26 cellular contexts compared by ENCODE assay signal in genomic region chr2:234279646-234280045, GRCh38.
A peak's percentile ranks its signal among the peaks of the same experiment; 100 is the strongest.
DNase-seq lines count a peak whose midpoint lies in the region; ATAC-seq and TF ChIP-seq lines count a peak whose summit lies in the region.
"Had no signal": no experiment of that assay in that cellular context is flagged by ENCODE, and none has a peak within 500 bp of the region (broad histone marks: within the 10 kb centered on the region; RNA-seq: fewer than 3 reads in every experiment).

No MANE protein-coding gene starts in this region.

- H3K9me3 Mint-ChIP-seq in activated T-cell treated with anti-CD3 and anti-CD28 coated beads, Interleukin-2, amount 50 U/mL, for 24 hours: peaks cover 13% of the 10 kb centered on the region
- peaks cover 45% of the 10 kb centered on the region for H3K9me3 Mint-ChIP-seq in activated T-helper 2 cell treated with anti-CD3 and anti-CD28 coated beads, Interferon-gamma antibody, Interleukin-2, Interleukin-4, amounts not matched to agents 10 μg/mL and 5 μg/mL and 100 μg/mL, durations not matched to agents 14 hours and 24 hours and 36 hours
- peaks cover 5% of the 10 kb centered on the region for H3K9me3 Mint-ChIP-seq in natural killer cell treated with Interleukin-12 subunit alpha and Interleukin-12 subunit beta and Interleukin-15 and Interleukin-18, amount 100 ng/mL, for 72 hours

- TF ChIP-seq POLR2A in testis (IDR thresholded peaks at IDR 0.05): no peak

- no peaks in the 10 kb centered on the region for H3K36me3 Mint-ChIP-seq in activated T-cell treated with anti-CD3 and anti-CD28 coated beads, Interleukin-2, amount 50 U/mL, for 24 hours (ENCODE audit: low read depth)
- H3K36me3 Mint-ChIP-seq in activated T-helper 2 cell treated with anti-CD3 and anti-CD28 coated beads, Interferon-gamma antibody, Interleukin-2, Interleukin-4, amounts not matched to agents 10 μg/mL and 5 μg/mL and 100 μg/mL, durations not matched to agents 14 hours and 24 hours and 36 hours (ENCODE audit: low read depth): peaks cover 56% of the 10 kb centered on the region
- peaks cover 19% of the 10 kb centered on the region for H3K36me3 Mint-ChIP-seq in natural killer cell treated with Interleukin-12 subunit alpha and Interleukin-12 subunit beta and Interleukin-15 and Interleukin-18, amount 100 ng/mL, for 72 hours

- H3K36me3 ChIP-seq in testis (ENCODE audit: low read depth, missing control alignments) (no peaks in the 10 kb centered on the region), MG63 (no peaks in the 10 kb centered on the region)
- H3K36me3 ChIP-seq: BE2C, vagina had no signal

- ATAC-seq in natural killer cell treated with Interleukin-12 subunit alpha and Interleukin-12 subunit beta and Interleukin-15 and Interleukin-18, amount 100 ng/mL, for 72 hours: no peak
- ATAC-seq: esophagus mucosa; foreskin keratinocyte; left cardiac atrium; stimulated activated naive B cell treated with anti-CD40 and anti-IgM and Interleukin-4, amounts not matched to agents 10 μg/mL and 1 μg/mL and 100 μg/mL, for 72 hours; WTC11 had no signal

- H3K4me1 Mint-ChIP-seq in activated T-cell treated with anti-CD3 and anti-CD28 coated beads, Interleukin-2, amount 50 U/mL, for 24 hours (ENCODE audit: low read depth): peaks cover 45% of the 10 kb centered on the region
- peaks cover 61% of the 10 kb centered on the region for H3K4me1 Mint-ChIP-seq in activated T-helper 2 cell treated with anti-CD3 and anti-CD28 coated beads, Interferon-gamma antibody, Interleukin-2, Interleukin-4, amounts not matched to agents 10 μg/mL and 5 μg/mL and 100 μg/mL, durations not matched to agents 14 hours and 24 hours and 36 hours (ENCODE audit: low read depth)
- peaks cover 56% of the 10 kb centered on the region in 2 donors for H3K4me1 Mint-ChIP-seq in natural killer cell treated with Interleukin-12 subunit alpha and Interleukin-12 subunit beta and Interleukin-15 and Interleukin-18, amount 100 ng/mL, for 72 hours (ENCODE audit: low read depth in 2 of 2)
- H3K4me1 Mint-ChIP-seq: WTC11 had no signal

- H3K4me1 ChIP-seq in testis: peaks cover 7% of the 10 kb centered on the region
- H3K4me1 ChIP-seq: BE2C, foreskin keratinocyte, vagina had no signal

- H3K4me3 Mint-ChIP-seq in activated T-cell treated with anti-CD3 and anti-CD28 coated beads, Interleukin-2, amount 50 U/mL, for 24 hours: no peak overlapping the region
- H3K4me3 Mint-ChIP-seq in activated T-helper 2 cell treated with anti-CD3 and anti-CD28 coated beads, Interferon-gamma antibody, Interleukin-2, Interleukin-4, amounts not matched to agents 10 μg/mL and 5 μg/mL and 100 μg/mL, durations not matched to agents 14 hours and 24 hours and 36 hours (ENCODE audit: low read depth): no peak overlapping the region
- peak overlapping the region; percentile 84 for H3K4me3 Mint-ChIP-seq in natural killer cell treated with Interleukin-12 subunit alpha and Interleukin-12 subunit beta and Interleukin-15 and Interleukin-18, amount 100 ng/mL, for 72 hours
- H3K4me3 Mint-ChIP-seq: stimulated activated naive B cell treated with anti-CD40 and anti-IgM and Interleukin-4, amounts not matched to agents 10 μg/mL and 1 μg/mL and 100 μg/mL, for 72 hours; WTC11 had no signal

- no peak for DNase-seq in activated T-cell treated with anti-CD3 and anti-CD28 coated beads, Interleukin-2, amount 50 U/mL, for 24 hours
- DNase-seq in activated T-cell treated with anti-CD3 and anti-CD28 coated beads, Interleukin-2, amount 50 U/mL, for 48 hours: no peak
- DNase-seq in LHCN-M2 (ENCODE audit: low read depth): peak; percentile 83
- DNase-seq in activated T-helper 2 cell treated with anti-CD3 and anti-CD28 coated beads, Interferon-gamma antibody, Interleukin-2, Interleukin-4, amounts not matched to agents 10 μg/mL and 5 μg/mL and 100 μg/mL, durations not matched to agents 14 hours and 24 hours and 36 hours (ENCODE audit: low spot score): no peak
- no peak for DNase-seq in natural killer cell treated with Interleukin-12 subunit alpha and Interleukin-12 subunit beta and Interleukin-15 and Interleukin-18, amount 100 ng/mL, for 72 hours (ENCODE audit: low spot score)
- DNase-seq in testis: no peak
- no peak for DNase-seq in NCI-H2227 treated with DMSO at 0.1 percent for 48 hours (lab: John Stamatoyannopoulos, UW)
- DNase-seq in MG63: no peak
- DNase-seq: activated effector memory CD4-positive, alpha-beta T cell treated with Interleukin-2 at 50 U/mL for 16 hours; BE2C; EL; foreskin keratinocyte; H7; left cardiac atrium; NCI-H1092 treated with DMSO at 0.1 percent for 48 hours; NCI-H2029; NCI-H226; NCI-H748 treated with DMSO at 0.1 percent for 48 hours; SK-N-SH; stimulated activated CD4-positive, alpha-beta T cell treated with anti-CD3 and anti-CD28 coated beads, Interleukin-4, amount 100 ng/mL, for 1 hour; stimulated activated naive B cell treated with anti-CD40 and anti-IgM and Interleukin-4, amounts not matched to agents 10 μg/mL and 1 μg/mL and 100 μg/mL, for 72 hours; T1000 had no signal

- H3K4me3 ChIP-seq in testis (no peak overlapping the region), MG63 (no peak overlapping the region)
- H3K4me3 ChIP-seq: coronary artery, vagina had no signal

- no peaks in the 10 kb centered on the region for H3K27me3 Mint-ChIP-seq in activated T-cell treated with anti-CD3 and anti-CD28 coated beads, Interleukin-2, amount 50 U/mL, for 24 hours
- no peaks in the 10 kb centered on the region for H3K27me3 Mint-ChIP-seq in activated T-helper 2 cell treated with anti-CD3 and anti-CD28 coated beads, Interferon-gamma antibody, Interleukin-2, Interleukin-4, amounts not matched to agents 10 μg/mL and 5 μg/mL and 100 μg/mL, durations not matched to agents 14 hours and 24 hours and 36 hours (ENCODE audit: low read depth)
- no peaks in the 10 kb centered on the region for H3K27me3 Mint-ChIP-seq in natural killer cell treated with Interleukin-12 subunit alpha and Interleukin-12 subunit beta and Interleukin-15 and Interleukin-18, amount 100 ng/mL, for 72 hours

- H3K27ac Mint-ChIP-seq in activated T-cell treated with anti-CD3 and anti-CD28 coated beads, Interleukin-2, amount 50 U/mL, for 24 hours: peak overlapping the region; percentile 87
- H3K27ac Mint-ChIP-seq in activated T-helper 2 cell treated with anti-CD3 and anti-CD28 coated beads, Interferon-gamma antibody, Interleukin-2, Interleukin-4, amounts not matched to agents 10 μg/mL and 5 μg/mL and 100 μg/mL, durations not matched to agents 14 hours and 24 hours and 36 hours: peak overlapping the region; percentile 71
- peak overlapping the region; percentile 97 to 100 for H3K27ac Mint-ChIP-seq in natural killer cell treated with Interleukin-12 subunit alpha and Interleukin-12 subunit beta and Interleukin-15 and Interleukin-18, amount 100 ng/mL, for 72 hours
- H3K27ac Mint-ChIP-seq: stimulated activated naive B cell treated with anti-CD40 and anti-IgM and Interleukin-4, amounts not matched to agents 10 μg/mL and 1 μg/mL and 100 μg/mL, for 72 hours; WTC11 had no signal

- TF ChIP-seq CTCF in testis (IDR thresholded peaks at IDR 0.05): no peak

- H3K27me3 ChIP-seq in testis (no peaks in the 10 kb centered on the region), MG63 (no peaks in the 10 kb centered on the region)
- H3K27me3 ChIP-seq: BE2C, foreskin keratinocyte, vagina had no signal

- H3K27ac ChIP-seq in testis: no peak overlapping the region
- H3K27ac ChIP-seq: coronary artery, foreskin keratinocyte, vagina had no signal

- 76 to 82% methylated on average over 4 of the region's 4 CpGs for WGBS in testis, 2 donors

- H3K9me3 ChIP-seq in testis (no peaks in the 10 kb centered on the region), MG63 (no peaks in the 10 kb centered on the region)
- H3K9me3 ChIP-seq: BE2C, SK-N-SH, vagina had no signal

- intact Hi-C loops in activated T-helper 2 cell treated with anti-CD3 and anti-CD28 coated beads, Interferon-gamma antibody, Interleukin-2, Interleukin-4, amounts not matched to agents 10 μg/mL and 5 μg/mL and 100 μg/mL, durations not matched to agents 14 hours and 24 hours and 36 hours (cut with micrococcal nuclease): loop anchor here (1.0 to 10.0 kb wide), 6 partner anchors 10 to 995 kb away; no protein-coding TSS in a partner anchor
- intact Hi-C loops in testis (cut with DNase I; ENCODE audit: low total_unique reads): no loop called here
